In genomic region chr10:125017547-125018298, GRCh38 we compare ENCODE assay signal across 13 cellular contexts.
DNase-seq lines count a peak whose midpoint lies in the region; ATAC-seq and TF ChIP-seq lines count a peak whose summit lies in the region.
"Had no signal": no experiment of that assay in that cellular context is flagged by ENCODE, and none has a peak within 500 bp of the region (broad histone marks: within the 10 kb centered on the region; RNA-seq: fewer than 3 reads in every experiment).

No MANE protein-coding gene starts in this region.

- intact Hi-C loops in lower leg skin (cut with DNase I; ENCODE audit: low total_unique reads) = no loop called here

- H3K27ac Mint-ChIP-seq in WTC11 (peak overlapping the region; percentile 57; the same call in 1 of the 2 replicates), nephron progenitor cell (no peak overlapping the region)
- H3K27ac Mint-ChIP-seq: activated naive CD8-positive, alpha-beta T cell treated with anti-CD3 and anti-CD28 coated beads, Interleukin-2, amount 50 U/mL, for 24 hours had no signal

- DNase-seq in NCI-H2171 treated with DMSO at 0.1 percent for 48 hours (lab: John Stamatoyannopoulos, UW) (peak; percentile 46), NCI-H2171 (lab: John Stamatoyannopoulos, UW) (no peak), WTC11 (ENCODE audit: low spot score) (no peak), left lobe of liver (ENCODE audit: low spot score) (no peak), thoracic aorta (ENCODE audit: low spot score) (no peak), nephron progenitor cell (no peak), suprapubic skin (ENCODE audit: low spot score in 2 of 2) (no peak), lower leg skin (ENCODE audit: low spot score in 2 of 2) (no peak)
- DNase-seq: activated naive CD8-positive, alpha-beta T cell treated with anti-CD3 and anti-CD28 coated beads, Interleukin-2, amount 50 U/mL, for 24 hours; KG1; NCI-H2029 treated with DMSO at 0.1 percent for 48 hours; SW 1271 had no signal

- TF ChIP-seq POLR2A in suprapubic skin (IDR thresholded peaks at IDR 0.05) = no peak
- TF ChIP-seq POLR2A in lower leg skin (IDR thresholded peaks at IDR 0.05) = no peak

- peaks cover 56 to 100% of the 10 kb centered on the region in 2 donors for H3K4me1 ChIP-seq in thoracic aorta (ENCODE audit: control insufficient read depth in 1 of 2, low read depth in 2 of 2)
- peaks cover 46% of the 10 kb centered on the region for H3K4me1 ChIP-seq in suprapubic skin

- H3K4me3 Mint-ChIP-seq in WTC11 = no peak overlapping the region
- H3K4me3 Mint-ChIP-seq in nephron progenitor cell = no peak overlapping the region
- H3K4me3 Mint-ChIP-seq: activated naive CD8-positive, alpha-beta T cell treated with anti-CD3 and anti-CD28 coated beads, Interleukin-2, amount 50 U/mL, for 24 hours had no signal

- H3K27me3 Mint-ChIP-seq in WTC11 (ENCODE audit: low read depth) (no peaks in the 10 kb centered on the region), nephron progenitor cell (ENCODE audit: low read depth, poor library complexity) (peaks cover 2% of the 10 kb centered on the region)
- H3K27me3 Mint-ChIP-seq: activated naive CD8-positive, alpha-beta T cell treated with anti-CD3 and anti-CD28 coated beads, Interleukin-2, amount 50 U/mL, for 24 hours had no signal

- H3K4me1 Mint-ChIP-seq in WTC11 = peaks cover 35% of the 10 kb centered on the region
- peaks cover 40% of the 10 kb centered on the region for H3K4me1 Mint-ChIP-seq in nephron progenitor cell
- H3K4me1 Mint-ChIP-seq: activated naive CD8-positive, alpha-beta T cell treated with anti-CD3 and anti-CD28 coated beads, Interleukin-2, amount 50 U/mL, for 24 hours had no signal

- TF ChIP-seq CTCF in WTC11 (IDR thresholded peaks at IDR 0.05) (no peak), thoracic aorta (IDR thresholded peaks at IDR 0.05) (no peak), nephron progenitor cell (IDR thresholded peaks at IDR 0.05) (no peak), suprapubic skin (IDR thresholded peaks at IDR 0.05) (no peak), lower leg skin (IDR thresholded peaks at IDR 0.05) (no peak)

- POLR2A ChIA-PET in WTC11 (lab: Charles Lee) = no interaction called here

- no peak for ATAC-seq in WTC11
- peak; percentile 33 for ATAC-seq in left lobe of liver
- ATAC-seq in thoracic aorta (ENCODE audit: insufficient number of reproducible peaks, low FRiP score, low read depth) = no peak
- ATAC-seq: activated CD4-positive, CD25-positive, alpha-beta regulatory T cell treated with anti-CD3 and anti-CD28 coated beads, Interleukin-2, amount 50 U/mL, for 24 hours; activated naive CD8-positive, alpha-beta T cell treated with anti-CD3 and anti-CD28 coated beads, Interleukin-2, amount 50 U/mL, for 24 hours had no signal

- H3K27ac ChIP-seq in thoracic aorta = peak overlapping the region; percentile 93 to 97
- H3K27ac ChIP-seq in suprapubic skin = no peak overlapping the region

- no peaks in the 10 kb centered on the region for H3K36me3 ChIP-seq in thoracic aorta
- no peaks in the 10 kb centered on the region for H3K36me3 ChIP-seq in suprapubic skin

- peaks cover 24% of the 10 kb centered on the region for H3K9me3 Mint-ChIP-seq in WTC11
- peaks cover 31% of the 10 kb centered on the region for H3K9me3 Mint-ChIP-seq in nephron progenitor cell
- H3K9me3 Mint-ChIP-seq: activated naive CD8-positive, alpha-beta T cell treated with anti-CD3 and anti-CD28 coated beads, Interleukin-2, amount 50 U/mL, for 24 hours had no signal

- no peak for TF ChIP-seq EP300 in suprapubic skin (IDR thresholded peaks at IDR 0.05)

- H3K27me3 ChIP-seq in thoracic aorta (replicated peaks; ENCODE audit: insufficient read depth) = no peaks in the 10 kb centered on the region
- H3K27me3 ChIP-seq in suprapubic skin = no peaks in the 10 kb centered on the region

- H3K4me3 ChIP-seq in thoracic aorta = no peak overlapping the region
- no peak overlapping the region for H3K4me3 ChIP-seq in suprapubic skin
- H3K4me3 ChIP-seq in lower leg skin (ENCODE audit: low read depth, poor library complexity, severe bottlenecking) = no peak overlapping the region

- H3K9me3 ChIP-seq in thoracic aorta = no peaks in the 10 kb centered on the region
- no peaks in the 10 kb centered on the region for H3K9me3 ChIP-seq in suprapubic skin

- WGBS in suprapubic skin = 91% methylated on average over 8 of the region's 12 CpGs
- 87 to 91% methylated on average over 12 of the region's 12 CpGs for WGBS in lower leg skin, 2 donors

- H3K36me3 Mint-ChIP-seq in WTC11 (peaks cover 49% of the 10 kb centered on the region), nephron progenitor cell (ENCODE audit: low read depth) (peaks cover 84% of the 10 kb centered on the region)

- CTCF ChIA-PET in WTC11 (lab: Charles Lee) = interaction anchor here (1.4 kb wide), 1 partner anchor 31 kb away, joined by 5 read pairs; no protein-coding TSS in a partner anchor

TF ChIP-seq in WTC11, 78 proteins besides CTCF, POLR2A, EP300 and RAD21 (continues in another document):
- TF ChIP-seq NFATC4 (CRISPR knock-in tag; IDR thresholded peaks at IDR 0.05) = no peak
- TF ChIP-seq FOXP4 (CRISPR knock-in tag; IDR thresholded peaks at IDR 0.05) = no peak
- no peak for TF ChIP-seq ARID4B (CRISPR knock-in tag; IDR thresholded peaks at IDR 0.05; ENCODE audit: borderline replicate concordance)
- no peak for TF ChIP-seq CDX4 (CRISPR knock-in tag; IDR thresholded peaks at IDR 0.05; ENCODE audit: borderline replicate concordance)
- TF ChIP-seq ZNF263 (CRISPR knock-in tag; IDR thresholded peaks at IDR 0.05; ENCODE audit: low read depth) = no peak
- 0 out of 2 replicates have a peak, but pooled peaks have one; percentile 12 for TF ChIP-seq ZNF423 (CRISPR knock-in tag; IDR thresholded peaks at IDR 0.05)
